In genomic region chr3:74074700-74075099, GRCh38 we compare ENCODE assay signal across 28 cellular contexts.
"Had no signal": no experiment of that assay in that cellular context is flagged by ENCODE, and none has a peak within 500 bp of the region (broad histone marks: within the 10 kb centered on the region; RNA-seq: fewer than 3 reads in every experiment).

No MANE protein-coding gene starts in this region.

- H3K9me3 ChIP-seq: colonic mucosa, esophagus muscularis mucosa, esophagus squamous epithelium, gastrocnemius medialis, gastroesophageal sphincter, heart left ventricle, heart right ventricle had no signal

- ATAC-seq: effector memory CD8-positive, alpha-beta T cell; esophagus mucosa; foreskin keratinocyte; gastrocnemius medialis; gastroesophageal sphincter; heart left ventricle; heart right ventricle had no signal

- H3K36me3 ChIP-seq: colonic mucosa, esophagus muscularis mucosa, esophagus squamous epithelium, gastrocnemius medialis, gastroesophageal sphincter, heart left ventricle, heart right ventricle had no signal

- H3K27me3 ChIP-seq: colonic mucosa, dorsolateral prefrontal cortex, esophagus muscularis mucosa, esophagus squamous epithelium, foreskin keratinocyte, gastrocnemius medialis, gastroesophageal sphincter, heart left ventricle had no signal

- H3K4me3 ChIP-seq: colonic mucosa, coronary artery, dorsolateral prefrontal cortex, esophagus muscularis mucosa, esophagus squamous epithelium, gastrocnemius medialis, gastroesophageal sphincter, heart left ventricle, heart right ventricle had no signal

- H3K27ac ChIP-seq: colonic mucosa, coronary artery, epithelial cell of prostate, esophagus muscularis mucosa, esophagus squamous epithelium, foreskin keratinocyte, gastrocnemius medialis, gastroesophageal sphincter, heart left ventricle, heart right ventricle had no signal

- H3K4me1 ChIP-seq: colonic mucosa, esophagus muscularis mucosa, esophagus squamous epithelium, foreskin keratinocyte, gastrocnemius medialis, heart left ventricle, heart right ventricle had no signal

- DNase-seq: colonic mucosa; cortex of kidney; dermis blood vessel endothelial cell; dorsolateral prefrontal cortex; effector CD4-positive, alpha-beta T cell; effector CD8-positive, alpha-beta T cell; effector memory CD4-positive, alpha-beta T cell; effector memory CD8-positive, alpha-beta T cell; endodermal cell; erythroblast; esophagus squamous epithelium; foreskin fibroblast; foreskin keratinocyte; foreskin melanocyte; gastrocnemius medialis; glutamatergic neuron; head of caudate nucleus; heart left ventricle; heart right ventricle had no signal

- FAIRE-seq: colon, endometrium, endothelial cell of umbilical vein, frontal cortex had no signal
